Comparison of ENCODE assay signal across 1 cellular context in the genomic region with DNA sequence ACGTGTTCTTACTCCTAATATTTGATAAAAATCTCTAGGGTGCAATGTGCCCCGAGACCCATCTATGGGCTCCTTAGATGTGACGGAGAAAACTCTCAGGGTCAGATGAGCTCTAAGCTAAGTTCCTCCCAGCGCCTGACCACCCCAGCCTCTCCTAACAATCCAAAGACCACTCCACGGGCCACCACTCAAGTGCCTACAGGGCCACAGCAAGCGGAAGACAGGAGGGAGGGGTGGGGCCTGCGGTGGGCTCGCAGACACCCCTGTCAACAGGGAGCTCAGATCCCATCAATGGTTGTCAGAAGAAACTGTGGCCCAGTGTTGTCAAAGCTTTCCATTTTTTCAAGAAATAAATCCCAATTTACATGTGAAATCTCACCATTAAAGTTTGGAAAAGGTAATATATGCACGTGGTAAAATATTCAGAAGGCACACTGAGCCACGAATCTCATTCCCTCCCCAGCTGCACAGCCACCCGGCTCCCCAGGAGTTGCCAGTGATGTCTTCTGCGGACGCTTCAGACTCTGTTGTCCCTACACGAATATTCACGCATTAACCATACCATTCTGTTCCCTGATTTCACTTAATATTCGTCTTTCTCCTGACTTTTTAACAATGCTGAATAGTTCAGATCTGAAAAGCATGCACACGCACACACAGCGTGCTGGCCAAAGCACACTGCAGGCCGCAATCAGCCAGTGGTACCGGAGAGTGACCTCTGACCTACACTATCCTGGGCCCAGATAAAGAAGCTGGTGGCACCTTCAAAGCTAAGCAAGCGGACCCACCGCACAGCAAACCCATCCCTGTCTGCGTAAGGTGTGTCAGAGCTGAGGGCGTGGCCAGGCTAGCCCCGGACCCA.
TF ChIP-seq lines count a peak whose summit lies in the region.

No MANE protein-coding gene starts in this region.

TF ChIP-seq in GM23338, 12 proteins besides CTCF, POLR2A, EP300 and RAD21 (continued from another document):
- TF ChIP-seq, protein P1, sequence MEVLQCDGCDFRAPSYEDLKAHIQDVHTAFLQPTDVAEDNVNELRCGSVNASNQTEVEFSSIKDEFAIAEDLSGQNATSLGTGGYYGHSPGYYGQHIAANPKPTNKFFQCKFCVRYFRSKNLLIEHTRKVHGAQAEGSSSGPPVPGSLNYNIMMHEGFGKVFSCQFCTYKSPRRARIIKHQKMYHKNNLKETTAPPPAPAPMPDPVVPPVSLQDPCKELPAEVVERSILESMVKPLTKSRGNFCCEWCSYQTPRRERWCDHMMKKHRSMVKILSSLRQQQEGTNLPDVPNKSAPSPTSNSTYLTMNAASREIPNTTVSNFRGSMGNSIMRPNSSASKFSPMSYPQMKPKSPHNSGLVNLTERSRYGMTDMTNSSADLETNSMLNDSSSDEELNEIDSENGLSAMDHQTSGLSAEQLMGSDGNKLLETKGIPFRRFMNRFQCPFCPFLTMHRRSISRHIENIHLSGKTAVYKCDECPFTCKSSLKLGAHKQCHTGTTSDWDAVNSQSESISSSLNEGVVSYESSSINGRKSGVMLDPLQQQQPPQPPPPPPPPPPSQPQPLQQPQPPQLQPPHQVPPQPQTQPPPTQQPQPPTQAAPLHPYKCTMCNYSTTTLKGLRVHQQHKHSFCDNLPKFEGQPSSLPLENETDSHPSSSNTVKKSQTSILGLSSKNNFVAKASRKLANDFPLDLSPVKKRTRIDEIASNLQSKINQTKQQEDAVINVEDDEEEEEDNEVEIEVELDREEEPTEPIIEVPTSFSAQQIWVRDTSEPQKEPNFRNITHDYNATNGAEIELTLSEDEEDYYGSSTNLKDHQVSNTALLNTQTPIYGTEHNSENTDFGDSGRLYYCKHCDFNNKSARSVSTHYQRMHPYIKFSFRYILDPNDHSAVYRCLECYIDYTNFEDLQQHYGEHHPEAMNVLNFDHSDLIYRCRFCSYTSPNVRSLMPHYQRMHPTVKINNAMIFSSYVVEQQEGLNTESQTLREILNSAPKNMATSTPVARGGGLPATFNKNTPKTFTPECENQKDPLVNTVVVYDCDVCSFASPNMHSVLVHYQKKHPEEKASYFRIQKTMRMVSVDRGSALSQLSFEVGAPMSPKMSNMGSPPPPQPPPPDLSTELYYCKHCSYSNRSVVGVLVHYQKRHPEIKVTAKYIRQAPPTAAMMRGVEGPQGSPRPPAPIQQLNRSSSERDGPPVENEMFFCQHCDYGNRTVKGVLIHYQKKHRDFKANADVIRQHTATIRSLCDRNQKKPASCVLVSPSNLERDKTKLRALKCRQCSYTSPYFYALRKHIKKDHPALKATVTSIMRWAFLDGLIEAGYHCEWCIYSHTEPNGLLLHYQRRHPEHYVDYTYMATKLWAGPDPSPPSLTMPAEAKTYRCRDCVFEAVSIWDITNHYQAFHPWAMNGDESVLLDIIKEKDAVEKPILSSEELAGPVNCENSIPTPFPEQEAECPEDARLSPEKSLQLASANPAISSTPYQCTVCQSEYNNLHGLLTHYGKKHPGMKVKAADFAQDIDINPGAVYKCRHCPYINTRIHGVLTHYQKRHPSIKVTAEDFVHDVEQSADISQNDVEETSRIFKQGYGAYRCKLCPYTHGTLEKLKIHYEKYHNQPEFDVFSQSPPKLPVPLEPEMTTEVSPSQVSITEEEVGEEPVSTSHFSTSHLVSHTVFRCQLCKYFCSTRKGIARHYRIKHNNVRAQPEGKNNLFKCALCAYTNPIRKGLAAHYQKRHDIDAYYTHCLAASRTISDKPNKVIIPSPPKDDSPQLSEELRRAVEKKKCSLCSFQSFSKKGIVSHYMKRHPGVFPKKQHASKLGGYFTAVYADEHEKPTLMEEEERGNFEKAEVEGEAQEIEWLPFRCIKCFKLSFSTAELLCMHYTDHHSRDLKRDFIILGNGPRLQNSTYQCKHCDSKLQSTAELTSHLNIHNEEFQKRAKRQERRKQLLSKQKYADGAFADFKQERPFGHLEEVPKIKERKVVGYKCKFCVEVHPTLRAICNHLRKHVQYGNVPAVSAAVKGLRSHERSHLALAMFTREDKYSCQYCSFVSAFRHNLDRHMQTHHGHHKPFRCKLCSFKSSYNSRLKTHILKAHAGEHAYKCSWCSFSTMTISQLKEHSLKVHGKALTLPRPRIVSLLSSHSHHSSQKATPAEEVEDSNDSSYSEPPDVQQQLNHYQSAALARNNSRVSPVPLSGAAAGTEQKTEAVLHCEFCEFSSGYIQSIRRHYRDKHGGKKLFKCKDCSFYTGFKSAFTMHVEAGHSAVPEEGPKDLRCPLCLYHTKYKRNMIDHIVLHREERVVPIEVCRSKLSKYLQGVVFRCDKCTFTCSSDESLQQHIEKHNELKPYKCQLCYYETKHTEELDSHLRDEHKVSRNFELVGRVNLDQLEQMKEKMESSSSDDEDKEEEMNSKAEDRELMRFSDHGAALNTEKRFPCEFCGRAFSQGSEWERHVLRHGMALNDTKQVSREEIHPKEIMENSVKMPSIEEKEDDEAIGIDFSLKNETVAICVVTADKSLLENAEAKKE (CRISPR knock-in tag; IDR thresholded peaks at IDR 0.05): no peak
- TF ChIP-seq CREB1 (CRISPR knock-in tag; IDR thresholded peaks at IDR 0.05; ENCODE audit: low read depth) (no peak), POLR2AphosphoS5 (IDR thresholded peaks at IDR 0.05; ENCODE audit: low read depth) (no peak)
